Comparison of ENCODE assay signal across 8 cellular contexts in the genomic region with DNA sequence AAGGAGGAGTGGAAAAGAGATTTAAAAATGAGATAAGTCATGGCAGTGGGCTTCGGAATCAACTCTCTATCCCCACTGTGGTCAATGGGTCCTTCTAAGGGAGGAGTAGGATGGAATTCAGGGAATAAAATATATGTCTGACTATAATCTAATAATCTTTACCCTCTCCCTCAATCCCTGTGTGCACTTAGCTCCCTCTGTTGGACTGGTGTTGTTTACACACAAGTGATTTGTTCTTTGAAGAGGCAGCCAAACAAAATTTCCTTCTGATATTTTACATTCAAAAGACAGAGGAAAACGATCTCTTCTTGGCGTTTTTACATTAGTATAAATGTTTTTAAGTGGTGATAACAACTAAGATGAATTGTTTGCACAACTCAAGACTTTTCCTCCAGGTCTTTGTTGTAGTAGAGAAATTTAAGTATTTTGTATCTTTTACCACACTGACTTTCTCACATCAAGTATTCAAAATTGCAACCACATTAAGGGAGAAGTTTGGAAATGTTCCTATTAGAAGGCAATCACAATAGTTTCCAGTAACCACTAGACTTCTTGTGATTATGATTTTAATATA.
DNase-seq lines count a peak whose midpoint lies in the region; ATAC-seq and TF ChIP-seq lines count a peak whose summit lies in the region.

No MANE protein-coding gene starts in this region.

- DNase-seq in NCI-H2029 treated with DMSO at 0.1 percent for 48 hours (lab: John Stamatoyannopoulos, UW) (peak; percentile 29), choroid plexus epithelial cell (ENCODE audit: low read depth) (peak; percentile 76), pons (ENCODE audit: low spot score) (peak; percentile 19), mesothelial cell of epicardium (ENCODE audit: low spot score in 2 of 2, unreplicated experiment in 2 of 2) (no peak), NCI-H1048 (lab: John Stamatoyannopoulos, UW) (no peak)
- no peak for DNase-seq in T-helper 2 cell treated with Interferon-gamma antibody and Interleukin-4, amounts not matched to agents 5 μg/mL and 100 μg/mL, for 36 hours (ENCODE audit: low spot score)

- no peaks in the 10 kb centered on the region for H3K27me3 Mint-ChIP-seq in mesothelial cell of epicardium (ENCODE audit: low read depth)
- no peaks in the 10 kb centered on the region for H3K27me3 Mint-ChIP-seq in T-helper 2 cell treated with Interferon-gamma antibody and Interleukin-4, amounts not matched to agents 5 μg/mL and 100 μg/mL, for 36 hours (ENCODE audit: low read depth)

- peaks cover 17% of the 10 kb centered on the region for H3K36me3 Mint-ChIP-seq in mesothelial cell of epicardium
- H3K36me3 Mint-ChIP-seq in T-helper 2 cell treated with Interferon-gamma antibody and Interleukin-4, amounts not matched to agents 5 μg/mL and 100 μg/mL, for 36 hours (ENCODE audit: low read depth) = no peaks in the 10 kb centered on the region

- peaks cover 18% of the 10 kb centered on the region for H3K4me1 Mint-ChIP-seq in mesothelial cell of epicardium
- no peaks in the 10 kb centered on the region for H3K4me1 Mint-ChIP-seq in T-helper 2 cell treated with Interferon-gamma antibody and Interleukin-4, amounts not matched to agents 5 μg/mL and 100 μg/mL, for 36 hours (ENCODE audit: low read depth)

- TF ChIP-seq CTCF in choroid plexus epithelial cell (conservative IDR thresholded peaks at IDR 0.05; ENCODE audit: low read depth, low read length) (peak; percentile 78), mesothelial cell of epicardium (IDR thresholded peaks at IDR 0.05; ENCODE audit: unreplicated experiment) (no peak)

- H3K4me3 Mint-ChIP-seq in mesothelial cell of epicardium = no peak overlapping the region
- no peak overlapping the region for H3K4me3 Mint-ChIP-seq in T-helper 2 cell treated with Interferon-gamma antibody and Interleukin-4, amounts not matched to agents 5 μg/mL and 100 μg/mL, for 36 hours

- ATAC-seq in GM18867 (IDR thresholded peaks at IDR 0.05; ENCODE audit: unreplicated experiment) = peak; percentile 57
- ATAC-seq in GM18511 (IDR thresholded peaks at IDR 0.05; ENCODE audit: unreplicated experiment) = no peak

- H3K4me3 ChIP-seq in choroid plexus epithelial cell (ENCODE audit: low read depth, low read length) = no peak overlapping the region

- H3K27ac Mint-ChIP-seq in mesothelial cell of epicardium = no peak overlapping the region
- no peak overlapping the region for H3K27ac Mint-ChIP-seq in T-helper 2 cell treated with Interferon-gamma antibody and Interleukin-4, amounts not matched to agents 5 μg/mL and 100 μg/mL, for 36 hours

- peaks cover 27% of the 10 kb centered on the region for H3K9me3 Mint-ChIP-seq in mesothelial cell of epicardium
- H3K9me3 Mint-ChIP-seq in T-helper 2 cell treated with Interferon-gamma antibody and Interleukin-4, amounts not matched to agents 5 μg/mL and 100 μg/mL, for 36 hours = peaks cover 14% of the 10 kb centered on the region

Comparison
In these comparisons a context has a peak if more than half of its experiments do, and no peak if none do; other contexts are left out.
1. DNase-seq: peak in NCI-H2029 treated with DMSO at 0.1 percent for 48 hours (single experiment), choroid plexus epithelial cell (single experiment) and pons (single experiment); none in mesothelial cell of epicardium (0 of 2), NCI-H1048 (single experiment) and T-helper 2 cell treated with Interferon-gamma antibody and Interleukin-4, amounts not matched to agents 5 μg/mL and 100 μg/mL, for 36 hours (single experiment).